14 cellular contexts compared by ENCODE assay signal in genomic region chr3:82080261-82080660, GRCh38.
DNase-seq lines count a peak whose midpoint lies in the region; ATAC-seq, FAIRE-seq and TF ChIP-seq lines count a peak whose summit lies in the region.
"Had no signal": no experiment of that assay in that cellular context is flagged by ENCODE, and none has a peak within 500 bp of the region (broad histone marks: within the 10 kb centered on the region; RNA-seq: fewer than 3 reads in every experiment).

No MANE protein-coding gene starts in this region.

- no peak overlapping the region for H3K4me2 ChIP-seq in H1 (ENCODE audit: insufficient read depth in 1 of 2, low read depth in 2 of 2, low read length in 2 of 2)

- H3K56ac ChIP-seq in H1 (replicated peaks; ENCODE audit: insufficient read length, low read depth, low read length): no peak overlapping the region

- no peaks in the 10 kb centered on the region for H3K79me1 ChIP-seq in H1 (ENCODE audit: low read depth, low read length)

- TF ChIP-seq CTCF in H1 (IDR thresholded peaks at IDR 0.05; ENCODE audit: control extremely low read depth in 1 of 3, insufficient read depth in 1 of 3, low read depth in 1 of 3, low read length in 3 of 3) (no peak), lower lobe of right lung (IDR thresholded peaks at IDR 0.05) (no peak)

- DNase-seq in M059J (ENCODE audit: low read depth) (peak; percentile 22), H1 (ENCODE audit: low read depth in 1 of 2, low spot score in 2 of 2) (no peak), renal cortical epithelial cell (ENCODE audit: low read depth) (peak; percentile 42), left cardiac atrium (no peak), lower lobe of right lung (no peak), NCI-H1436 treated with DMSO at 0.1 percent for 48 hours (lab: John Stamatoyannopoulos, UW) (no peak)
- DNase-seq: activated CD4-positive, alpha-beta T cell treated with anti-CD3 and anti-CD28 coated beads, Interleukin-2, amount 10 ng/mL, durations not matched to agents 7 days and 5 days; DMS79; NCI-H2081; T-helper 1 cell; testis had no signal

- no peak for TF ChIP-seq RAD21 in H1 (IDR thresholded peaks at IDR 0.05 in 1 of 2, conservative IDR thresholded peaks at IDR 0.05 in 1 of 2; ENCODE audit: low read depth in 2 of 2, low read length in 2 of 2)

- H3K9me3 ChIP-seq in H1 (ENCODE audit: insufficient read depth in 2 of 2, low read depth in 1 of 2, low read length in 1 of 2) (no peaks in the 10 kb centered on the region), lower lobe of right lung (no peaks in the 10 kb centered on the region)
- H3K9me3 ChIP-seq: testis had no signal

- FAIRE-seq in H1 (lab: Jason Lieb, UNC): no peak
- FAIRE-seq: K562 had no signal

- no peak overlapping the region for H3K14ac ChIP-seq in H1 (ENCODE audit: insufficient read length)

- H3K36me3 ChIP-seq in H1 (ENCODE audit: control insufficient read depth in 2 of 4, insufficient read depth in 4 of 4, low read length in 3 of 4) (no peaks in the 10 kb centered on the region), lower lobe of right lung (no peaks in the 10 kb centered on the region)

- peak; percentile 49 for ATAC-seq in GM18868 (IDR thresholded peaks at IDR 0.05; ENCODE audit: unreplicated experiment)
- no peak for ATAC-seq in left cardiac atrium
- no peak for ATAC-seq in lower lobe of right lung
- ATAC-seq: K562; natural killer cell treated with Interleukin-12 subunit alpha and Interleukin-12 subunit beta and Interleukin-15 and Interleukin-18, amount 100 ng/mL, for 72 hours had no signal

- H2BK120ac ChIP-seq in H1 (replicated peaks; ENCODE audit: low read depth, low read length): no peak overlapping the region

- no peak overlapping the region for H4K91ac ChIP-seq in H1 (replicated peaks; ENCODE audit: insufficient read length, low read length)

- H3K4me3 ChIP-seq in H1 (ENCODE audit: extremely low read depth in 1 of 4, insufficient read depth in 2 of 4, low read depth in 3 of 4, low read length in 4 of 4) (no peak overlapping the region), lower lobe of right lung (no peak overlapping the region)
- H3K4me3 ChIP-seq: K562, testis had no signal

- POLR2A ChIA-PET in H1 (lab: Charles Lee; ENCODE audit: partially characterized antibody): no interaction called here

- H2BK12ac ChIP-seq in H1 (ENCODE audit: low read depth, low read length): no peak overlapping the region

- no peak overlapping the region for H3K18ac ChIP-seq in H1 (ENCODE audit: extremely low read depth, low read length)

- peaks cover 0 to 3% (median 1%) of the 10 kb centered on the region in 4 experiments; a peak in 2 of 7 replicates for H3K4me1 ChIP-seq in H1 (replicated peaks in 1 of 4; ENCODE audit: control insufficient read depth in 3 of 4, insufficient read depth in 4 of 4, low read length in 3 of 4)
- H3K4me1 ChIP-seq in lower lobe of right lung: no peaks in the 10 kb centered on the region
- H3K4me1 ChIP-seq: testis had no signal

- H3K27ac ChIP-seq in H1 (ENCODE audit: low read depth, low read length): no peak overlapping the region
- no peak overlapping the region for H3K27ac ChIP-seq in lower lobe of right lung
- H3K27ac ChIP-seq: testis had no signal

- H3K27me3 ChIP-seq in H1 (replicated peaks in 1 of 4; ENCODE audit: control insufficient read depth in 3 of 4, extremely low read depth in 1 of 4, insufficient read depth in 3 of 4, low read length in 3 of 4) (no peaks in the 10 kb centered on the region), lower lobe of right lung (ENCODE audit: low read depth) (no peaks in the 10 kb centered on the region)
- H3K27me3 ChIP-seq: testis had no signal

- CTCF ChIA-PET in H1 (lab: Charles Lee; ENCODE audit: partially characterized antibody): interaction anchor here (1.1 to 1.9 kb wide), 2 partner anchors 52 to 171 kb away, joined by 3 to 6 read pairs; no protein-coding TSS in a partner anchor

- H4K5ac ChIP-seq in H1 (ENCODE audit: insufficient read length, low read depth, low read length): no peak overlapping the region

- H4K8ac ChIP-seq in H1 (ENCODE audit: extremely low read depth, insufficient read depth, low read length): no peak overlapping the region

- 84% methylated on average over 3 of the region's 3 CpGs; no CpG with 5 or more reads in 1 of the 2 experiments for WGBS in H1 (ENCODE audit: extremely low coverage in 1 of 2, insufficient coverage in 1 of 2, insufficient read length in 1 of 2, insufficient replicate concordance in 2 of 2, low coverage in 1 of 2, low lambda C conversion rate in 2 of 2, missing lambda C conversion rate in 1 of 2), 2 experiments

- H4K20me1 ChIP-seq in H1 (replicated peaks in 1 of 2; ENCODE audit: control insufficient read depth in 1 of 2, insufficient read depth in 2 of 2, low read length in 2 of 2): no peaks in the 10 kb centered on the region

- H3K23ac ChIP-seq in H1 (ENCODE audit: insufficient read length): no peak overlapping the region

- H3K23me2 ChIP-seq in H1 (ENCODE audit: low read depth, low read length): no peaks in the 10 kb centered on the region

- no peak overlapping the region for H2BK15ac ChIP-seq in H1 (ENCODE audit: low read length)

- no peaks in the 10 kb centered on the region for H3K79me2 ChIP-seq in H1 (ENCODE audit: control insufficient read depth in 1 of 2, insufficient read depth in 2 of 2, low read length in 2 of 2)

- no peak overlapping the region for H2AK5ac ChIP-seq in H1 (ENCODE audit: low read depth, low read length)

- intact Hi-C loops in left cardiac atrium (cut with DNase I): no loop called here
- intact Hi-C loops in lower lobe of right lung (cut with DNase I): no loop called here

- no peak for TF ChIP-seq EP300 in H1 (IDR thresholded peaks at IDR 0.05; ENCODE audit: borderline replicate concordance in 1 of 2, low read depth in 2 of 2, low read length in 2 of 2)

- H2AFZ ChIP-seq in H1 (ENCODE audit: low read length): peak overlapping the region; percentile 95

- no peak overlapping the region for H3K4ac ChIP-seq in H1 (replicated peaks; ENCODE audit: insufficient read length, low read depth, low read length)

- no peak overlapping the region for H3K9ac ChIP-seq in H1 (replicated peaks in 1 of 4; ENCODE audit: extremely low read depth in 1 of 4, low read depth in 3 of 4, low read length in 3 of 4)

- H2BK20ac ChIP-seq in H1 (ENCODE audit: low read length): no peak overlapping the region

- TF ChIP-seq POLR2A in H1 (IDR thresholded peaks at IDR 0.05; ENCODE audit: control extremely low read depth in 1 of 2, low read depth in 2 of 2, low read length in 2 of 2): no peak

- H2BK5ac ChIP-seq in H1 (ENCODE audit: low read depth, low read length): no peak overlapping the region

TF ChIP-seq in H1, 55 proteins besides CTCF, POLR2A, EP300 and RAD21 (continues in another document):
- no peak for TF ChIP-seq POU5F1 (IDR thresholded peaks at IDR 0.05; ENCODE audit: low read depth, low read length)
- TF ChIP-seq RBBP5 (IDR thresholded peaks at IDR 0.05; ENCODE audit: borderline replicate concordance, low read depth, low read length): no peak
- no peak for TF ChIP-seq SRF (IDR thresholded peaks at IDR 0.05; ENCODE audit: low read depth, low read length)
- no peak for TF ChIP-seq ASH2L (IDR thresholded peaks at IDR 0.05; ENCODE audit: low read length)
- no peak for TF ChIP-seq JUN (IDR thresholded peaks at IDR 0.05; ENCODE audit: low read depth, low read length)
- no peak for TF ChIP-seq USF2 (IDR thresholded peaks at IDR 0.05; ENCODE audit: low read length)
- TF ChIP-seq SP1 (IDR thresholded peaks at IDR 0.05; ENCODE audit: low read depth, low read length): no peak
- no peak for TF ChIP-seq BCL11A (IDR thresholded peaks at IDR 0.05; ENCODE audit: low read depth in 2 of 2, low read length in 2 of 2)
- TF ChIP-seq BACH1 (IDR thresholded peaks at IDR 0.05; ENCODE audit: low read length): no peak
- TF ChIP-seq CHD1 (IDR thresholded peaks at IDR 0.05; ENCODE audit: low read depth, low read length): no peak
- no peak for TF ChIP-seq JUND (IDR thresholded peaks at IDR 0.05; ENCODE audit: low read length)
- no peak for TF ChIP-seq KDM1A (IDR thresholded peaks at IDR 0.05; ENCODE audit: borderline replicate concordance, low read length)
- no peak for TF ChIP-seq YY1 (IDR thresholded peaks at IDR 0.05; ENCODE audit: low read depth, low read length)
- TF ChIP-seq TAF7 (optimal IDR thresholded peaks at IDR 0.05; ENCODE audit: borderline replicate concordance, low read depth, low read length): no peak
- TF ChIP-seq CREB1 (IDR thresholded peaks at IDR 0.05): no peak
- TF ChIP-seq MAFK (IDR thresholded peaks at IDR 0.05; ENCODE audit: low read depth, low read length): no peak
- TF ChIP-seq TCF12 (IDR thresholded peaks at IDR 0.05; ENCODE audit: low read depth, low read length): no peak

Comparison
In these comparisons a context has a peak if more than half of its experiments do, and no peak if none do; other contexts are left out.
1. DNase-seq: peak in M059J (single experiment) and renal cortical epithelial cell (single experiment); none in H1 (0 of 2), left cardiac atrium (single experiment), lower lobe of right lung (single experiment) and NCI-H1436 treated with DMSO at 0.1 percent for 48 hours (single experiment).